Comparison of ENCODE assay signal across 1 cellular context in genomic region chr12:89216141-89216952, GRCh38.
TF ChIP-seq lines count a peak whose summit lies in the region.

No MANE protein-coding gene starts in this region.

TF ChIP-seq in H1, 55 proteins besides CTCF, POLR2A, EP300 and RAD21 (continued from another document):
- TF ChIP-seq, protein P1, sequence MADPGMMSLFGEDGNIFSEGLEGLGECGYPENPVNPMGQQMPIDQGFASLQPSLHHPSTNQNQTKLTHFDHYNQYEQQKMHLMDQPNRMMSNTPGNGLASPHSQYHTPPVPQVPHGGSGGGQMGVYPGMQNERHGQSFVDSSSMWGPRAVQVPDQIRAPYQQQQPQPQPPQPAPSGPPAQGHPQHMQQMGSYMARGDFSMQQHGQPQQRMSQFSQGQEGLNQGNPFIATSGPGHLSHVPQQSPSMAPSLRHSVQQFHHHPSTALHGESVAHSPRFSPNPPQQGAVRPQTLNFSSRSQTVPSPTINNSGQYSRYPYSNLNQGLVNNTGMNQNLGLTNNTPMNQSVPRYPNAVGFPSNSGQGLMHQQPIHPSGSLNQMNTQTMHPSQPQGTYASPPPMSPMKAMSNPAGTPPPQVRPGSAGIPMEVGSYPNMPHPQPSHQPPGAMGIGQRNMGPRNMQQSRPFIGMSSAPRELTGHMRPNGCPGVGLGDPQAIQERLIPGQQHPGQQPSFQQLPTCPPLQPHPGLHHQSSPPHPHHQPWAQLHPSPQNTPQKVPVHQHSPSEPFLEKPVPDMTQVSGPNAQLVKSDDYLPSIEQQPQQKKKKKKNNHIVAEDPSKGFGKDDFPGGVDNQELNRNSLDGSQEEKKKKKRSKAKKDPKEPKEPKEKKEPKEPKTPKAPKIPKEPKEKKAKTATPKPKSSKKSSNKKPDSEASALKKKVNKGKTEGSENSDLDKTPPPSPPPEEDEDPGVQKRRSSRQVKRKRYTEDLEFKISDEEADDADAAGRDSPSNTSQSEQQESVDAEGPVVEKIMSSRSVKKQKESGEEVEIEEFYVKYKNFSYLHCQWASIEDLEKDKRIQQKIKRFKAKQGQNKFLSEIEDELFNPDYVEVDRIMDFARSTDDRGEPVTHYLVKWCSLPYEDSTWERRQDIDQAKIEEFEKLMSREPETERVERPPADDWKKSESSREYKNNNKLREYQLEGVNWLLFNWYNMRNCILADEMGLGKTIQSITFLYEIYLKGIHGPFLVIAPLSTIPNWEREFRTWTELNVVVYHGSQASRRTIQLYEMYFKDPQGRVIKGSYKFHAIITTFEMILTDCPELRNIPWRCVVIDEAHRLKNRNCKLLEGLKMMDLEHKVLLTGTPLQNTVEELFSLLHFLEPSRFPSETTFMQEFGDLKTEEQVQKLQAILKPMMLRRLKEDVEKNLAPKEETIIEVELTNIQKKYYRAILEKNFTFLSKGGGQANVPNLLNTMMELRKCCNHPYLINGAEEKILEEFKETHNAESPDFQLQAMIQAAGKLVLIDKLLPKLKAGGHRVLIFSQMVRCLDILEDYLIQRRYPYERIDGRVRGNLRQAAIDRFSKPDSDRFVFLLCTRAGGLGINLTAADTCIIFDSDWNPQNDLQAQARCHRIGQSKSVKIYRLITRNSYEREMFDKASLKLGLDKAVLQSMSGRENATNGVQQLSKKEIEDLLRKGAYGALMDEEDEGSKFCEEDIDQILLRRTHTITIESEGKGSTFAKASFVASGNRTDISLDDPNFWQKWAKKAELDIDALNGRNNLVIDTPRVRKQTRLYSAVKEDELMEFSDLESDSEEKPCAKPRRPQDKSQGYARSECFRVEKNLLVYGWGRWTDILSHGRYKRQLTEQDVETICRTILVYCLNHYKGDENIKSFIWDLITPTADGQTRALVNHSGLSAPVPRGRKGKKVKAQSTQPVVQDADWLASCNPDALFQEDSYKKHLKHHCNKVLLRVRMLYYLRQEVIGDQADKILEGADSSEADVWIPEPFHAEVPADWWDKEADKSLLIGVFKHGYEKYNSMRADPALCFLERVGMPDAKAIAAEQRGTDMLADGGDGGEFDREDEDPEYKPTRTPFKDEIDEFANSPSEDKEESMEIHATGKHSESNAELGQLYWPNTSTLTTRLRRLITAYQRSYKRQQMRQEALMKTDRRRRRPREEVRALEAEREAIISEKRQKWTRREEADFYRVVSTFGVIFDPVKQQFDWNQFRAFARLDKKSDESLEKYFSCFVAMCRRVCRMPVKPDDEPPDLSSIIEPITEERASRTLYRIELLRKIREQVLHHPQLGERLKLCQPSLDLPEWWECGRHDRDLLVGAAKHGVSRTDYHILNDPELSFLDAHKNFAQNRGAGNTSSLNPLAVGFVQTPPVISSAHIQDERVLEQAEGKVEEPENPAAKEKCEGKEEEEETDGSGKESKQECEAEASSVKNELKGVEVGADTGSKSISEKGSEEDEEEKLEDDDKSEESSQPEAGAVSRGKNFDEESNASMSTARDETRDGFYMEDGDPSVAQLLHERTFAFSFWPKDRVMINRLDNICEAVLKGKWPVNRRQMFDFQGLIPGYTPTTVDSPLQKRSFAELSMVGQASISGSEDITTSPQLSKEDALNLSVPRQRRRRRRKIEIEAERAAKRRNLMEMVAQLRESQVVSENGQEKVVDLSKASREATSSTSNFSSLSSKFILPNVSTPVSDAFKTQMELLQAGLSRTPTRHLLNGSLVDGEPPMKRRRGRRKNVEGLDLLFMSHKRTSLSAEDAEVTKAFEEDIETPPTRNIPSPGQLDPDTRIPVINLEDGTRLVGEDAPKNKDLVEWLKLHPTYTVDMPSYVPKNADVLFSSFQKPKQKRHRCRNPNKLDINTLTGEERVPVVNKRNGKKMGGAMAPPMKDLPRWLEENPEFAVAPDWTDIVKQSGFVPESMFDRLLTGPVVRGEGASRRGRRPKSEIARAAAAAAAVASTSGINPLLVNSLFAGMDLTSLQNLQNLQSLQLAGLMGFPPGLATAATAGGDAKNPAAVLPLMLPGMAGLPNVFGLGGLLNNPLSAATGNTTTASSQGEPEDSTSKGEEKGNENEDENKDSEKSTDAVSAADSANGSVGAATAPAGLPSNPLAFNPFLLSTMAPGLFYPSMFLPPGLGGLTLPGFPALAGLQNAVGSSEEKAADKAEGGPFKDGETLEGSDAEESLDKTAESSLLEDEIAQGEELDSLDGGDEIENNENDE (IDR thresholded peaks at IDR 0.05; ENCODE audit: insufficient replicate concordance, low read length) = no peak
